8 cellular contexts compared by ENCODE assay signal in the genomic region with DNA sequence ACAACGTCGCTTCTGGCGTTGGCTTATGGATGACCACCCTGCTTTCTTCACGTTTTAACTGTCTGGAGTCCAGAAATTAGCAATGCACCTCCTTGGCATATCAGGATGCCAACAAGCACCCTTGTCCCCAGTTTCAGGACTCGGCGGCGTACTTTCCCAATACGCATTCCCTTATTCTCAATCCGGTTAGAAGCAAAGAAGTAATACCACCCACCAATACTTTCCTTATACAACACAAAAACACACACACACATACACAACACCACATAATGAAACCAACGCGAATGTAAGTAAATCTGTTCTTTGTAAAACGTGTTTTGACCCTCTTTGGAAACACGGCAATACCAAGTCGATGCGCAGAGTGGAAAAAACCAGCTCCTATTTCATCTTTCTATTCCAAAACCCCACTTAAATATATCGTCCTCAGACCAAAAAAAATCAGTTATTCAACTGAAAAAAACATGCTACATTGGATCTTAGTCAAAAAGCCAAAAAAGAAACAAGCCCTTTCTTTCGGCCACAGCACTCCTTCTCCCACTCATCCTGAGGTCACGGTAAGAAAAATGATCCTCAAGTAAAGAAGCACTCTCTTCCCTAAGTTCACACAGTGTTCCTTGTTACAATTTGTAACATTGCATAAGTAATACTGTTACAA. TPM values are rescaled to one million over a fixed set of nuclear protein-coding genes. Genes with fewer than 3 reads are reported as not detected.
DNase-seq lines count a peak whose midpoint lies in the region.

No MANE protein-coding gene starts in this region.

- H3K4me3 Mint-ChIP-seq in immature natural killer cell: peak overlapping the region; percentile 89 to 97 (median 93)

- no peaks in the 10 kb centered on the region for H3K36me3 Mint-ChIP-seq in immature natural killer cell

- peaks cover 33 to 41% of the 10 kb centered on the region in 2 donors for H3K4me1 Mint-ChIP-seq in immature natural killer cell

- H3K27me3 Mint-ChIP-seq in immature natural killer cell (ENCODE audit: low read depth in 3 of 3): peaks cover 13 to 28% (median 14%) of the 10 kb centered on the region in 3 donors

- DNase-seq in GM03348 (ENCODE audit: low spot score): peak; percentile 69
- peak; percentile 66 for DNase-seq in GOT3 (lab: John Stamatoyannopoulos, UW)
- DNase-seq in M059J (ENCODE audit: low read depth): peak; percentile 90
- DNase-seq in SHP77 treated with DMSO at 0.1 percent for 48 hours (lab: John Stamatoyannopoulos, UW): peak; percentile 95
- peak; percentile 79 for DNase-seq in brain pericyte (ENCODE audit: low read depth, low spot score)
- DNase-seq in immature natural killer cell: no peak
- DNase-seq in stimulated activated CD4-positive, alpha-beta T cell treated with anti-CD3 and anti-CD28 coated beads, Interleukin-4, amount 100 ng/mL, for 24 hours: peak; percentile 69
- DNase-seq in NCI-H1694 treated with DMSO at 0.1 percent for 48 hours (lab: John Stamatoyannopoulos, UW): no peak

- peak overlapping the region; percentile 98 to 100 (median 100) for H3K27ac Mint-ChIP-seq in immature natural killer cell

- no peaks in the 10 kb centered on the region for H3K9me3 Mint-ChIP-seq in immature natural killer cell

RNA-seq across cellular contexts. Expression of gene ARL4D, which starts 31.1 kb away (rescaled TPM):
- total RNA-seq in M059J (2014; rRNA removed; shearing (Covaris generic)): 15.1 and 18.4 TPM in 2 replicates
- polyA plus RNA-seq in immature natural killer cell: 1 to 10 TPM; 4.5 to 10.0 (median 9.9) TPM

Comparison
In these comparisons a context has a peak if more than half of its experiments do, and no peak if none do; other contexts are left out.
1. DNase-seq: peak in GM03348 (single experiment), GOT3 (single experiment), M059J (single experiment), SHP77 treated with DMSO at 0.1 percent for 48 hours (single experiment), brain pericyte (single experiment) and stimulated activated CD4-positive, alpha-beta T cell treated with anti-CD3 and anti-CD28 coated beads, Interleukin-4, amount 100 ng/mL, for 24 hours (single experiment); none in immature natural killer cell (0 of 3) and NCI-H1694 treated with DMSO at 0.1 percent for 48 hours (single experiment).